ENCODE assay signal across 10 cellular contexts in genomic region chr5:96881511-96882115, GRCh38. TPM values are rescaled to one million over a fixed set of nuclear protein-coding genes. Genes with fewer than 3 reads are reported as not detected.
DNase-seq lines count a peak whose midpoint lies in the region; ATAC-seq, FAIRE-seq and TF ChIP-seq lines count a peak whose summit lies in the region.
"Had no signal": no experiment of that assay in that cellular context is flagged by ENCODE, and none has a peak within 500 bp of the region (broad histone marks: within the 10 kb centered on the region; RNA-seq: fewer than 3 reads in every experiment).

No MANE protein-coding gene starts in this region.

- no peak overlapping the region for H2AFZ ChIP-seq in K562 (ENCODE audit: low read depth, low read length)

- TF ChIP-seq CTCF in K562 (IDR thresholded peaks at IDR 0.05 in 2 of 3, conservative IDR thresholded peaks at IDR 0.05 in 1 of 3; ENCODE audit: insufficient read depth in 2 of 3, low read depth in 1 of 3, low read length in 3 of 3) = no peak
- TF ChIP-seq CTCF in natural killer cell (IDR thresholded peaks at IDR 0.05) = no peak

- H3K4me1 ChIP-seq in K562 (replicated peaks in 1 of 2; ENCODE audit: control insufficient read depth in 2 of 2, insufficient read depth in 2 of 2, low read length in 2 of 2) (peaks cover 0 to 30% of the 10 kb centered on the region in 2 experiments; a peak in 3 of 5 replicates), HAP-1 (no peaks in the 10 kb centered on the region; the same call in 1 of the 2 replicates)

- no peak overlapping the region for H3K4me2 ChIP-seq in K562 (ENCODE audit: insufficient read depth, low read length)

- H3K9me3 ChIP-seq in K562 (replicated peaks; ENCODE audit: control insufficient read depth, insufficient read depth, low read depth, low read length) (no peaks in the 10 kb centered on the region), HAP-1 (no peaks in the 10 kb centered on the region)

- H3K27ac Mint-ChIP-seq in natural killer cell = peak overlapping the region; percentile 27 to 71

- POLR2A ChIA-PET in K562 (lab: Yijun Ruan, JAX) = interaction anchor here (0.6 to 2.8 kb wide), 2 partner anchors 12 to 1929 kb away, joined by 3 to 7 read pairs; no protein-coding TSS in a partner anchor

- ATAC-seq in K562 (peak; percentile 48), natural killer cell (peak; percentile 34 to 47 (median 38)), HG02623 (IDR thresholded peaks at IDR 0.05; ENCODE audit: unreplicated experiment) (no peak), GM18868 (IDR thresholded peaks at IDR 0.05; ENCODE audit: unreplicated experiment) (no peak)

- H3K79me2 ChIP-seq in K562 (ENCODE audit: control insufficient read depth, insufficient read depth, low read length) = no peaks in the 10 kb centered on the region

- TF ChIP-seq RAD21 in K562 (CRISPR knock-in tag; conservative IDR thresholded peaks at IDR 0.05 in 1 of 2, IDR thresholded peaks at IDR 0.05 in 1 of 2) = 0 out of 4 replicates have a peak, but pooled peaks of 1 of the 2 experiments have one; percentile 5

- 23% methylated on average over 2 of the region's 2 CpGs for WGBS in K562 (ENCODE audit: insufficient coverage, low coverage, missing lambda C conversion rate)

- 0 out of 2 replicates have a peak, but pooled peaks have one; percentile 21 for TF ChIP-seq EP300 in K562 (IDR thresholded peaks at IDR 0.05; ENCODE audit: low read length)

- no peak overlapping the region for H3K9ac ChIP-seq in K562 (ENCODE audit: insufficient read depth in 1 of 2, low read depth in 2 of 2, low read length in 2 of 2)

- TF ChIP-seq POLR2A in K562 (conservative IDR thresholded peaks at IDR 0.05) = no peak

- peaks cover 69 to 72% of the 10 kb centered on the region in 2 donors for H3K4me1 Mint-ChIP-seq in natural killer cell

- CTCF ChIA-PET in K562 (lab: Yijun Ruan, JAX; ENCODE audit: low intra/inter-chr PET ratio) = no interaction called here

- no peaks in the 10 kb centered on the region for H3K27me3 Mint-ChIP-seq in natural killer cell (ENCODE audit: low read depth in 2 of 2)

- H3K36me3 ChIP-seq in K562 (ENCODE audit: control insufficient read depth, insufficient read depth, low read length) = no peaks in the 10 kb centered on the region
- H3K36me3 ChIP-seq in HAP-1 (replicated peaks) = no peaks in the 10 kb centered on the region

- H4K20me1 ChIP-seq in K562 (replicated peaks; ENCODE audit: control insufficient read depth, insufficient read depth, low read length) = no peaks in the 10 kb centered on the region

- intact Hi-C loops in K562 (cut with micrococcal nuclease) (no loop called here), natural killer cell (cut with micrococcal nuclease) (no loop called here)

- H3K4me3 Mint-ChIP-seq in natural killer cell = peak overlapping the region; percentile 53

- in situ Hi-C loops in K562 (cut with MboI) (no loop called here), HAP-1 (cut with MboI; ENCODE audit: low sequenced_read_pairs) (no loop called here)

- no peak overlapping the region; the same call in 2 of the 3 replicates for H3K27ac ChIP-seq in K562 (ENCODE audit: extremely low read depth, low read depth, low read length)

- H3K36me3 Mint-ChIP-seq in natural killer cell = peaks cover 22% of the 10 kb centered on the region

- DNase-seq in COLO829 (ENCODE audit: low spot score) (peak; percentile 82), M059J (ENCODE audit: low read depth) (peak; percentile 88), K562 (ENCODE audit: extremely low read depth in 1 of 4, low spot score in 3 of 4) (peak in 2 of 4 experiments; percentile 39 to 62), natural killer cell (no peak), HAP-1 (ENCODE audit: low spot score in 2 of 2) (no peak), GOT3 (lab: John Stamatoyannopoulos, UW) (no peak)
- DNase-seq: stimulated activated CD4-positive, alpha-beta T cell treated with anti-CD3 and anti-CD28 coated beads, Interleukin-4, amount 100 ng/mL, for 24 hours had no signal

- no peaks in the 10 kb centered on the region for H3K9me3 Mint-ChIP-seq in natural killer cell

- no peak for FAIRE-seq in K562 (lab: Jason Lieb, UNC)
- FAIRE-seq: islet of Langerhans had no signal

- H3K27me3 ChIP-seq in K562 (ENCODE audit: control insufficient read depth in 2 of 2, insufficient read depth in 2 of 2, low read length in 2 of 2) (no peaks in the 10 kb centered on the region), HAP-1 (ENCODE audit: low read depth) (no peaks in the 10 kb centered on the region)

- H3K4me3 ChIP-seq in K562 (no peak overlapping the region), HAP-1 (no peak overlapping the region)

- BruUV-seq in K562 (replicated peaks; lab: Mats Ljungman, UMichigan) = no TSS peak

- H3K9me1 ChIP-seq in K562 (ENCODE audit: control insufficient read depth, insufficient read depth, low read length) = no peaks in the 10 kb centered on the region

TF ChIP-seq in K562, 482 proteins besides CTCF, POLR2A, EP300 and RAD21 (continues in another document):
- TF ChIP-seq ZNF175 (CRISPR knock-in tag; IDR thresholded peaks at IDR 0.05; ENCODE audit: low read depth) (0 out of 2 replicates have a peak, but pooled peaks have one; percentile 41), MTA1 (IDR thresholded peaks at IDR 0.05; ENCODE audit: borderline replicate concordance) (no peak; the same call in 1 of the 2 replicates), RBFOX2 (IDR thresholded peaks at IDR 0.05; ENCODE audit: low read depth, low read length) (no peak), SMARCA4 (IDR thresholded peaks at IDR 0.05) (peak; percentile 80), CREM (IDR thresholded peaks at IDR 0.05; ENCODE audit: low read depth) (no peak), CREB1 (IDR thresholded peaks at IDR 0.05) (no peak), CREB1 (CRISPR knock-in tag; IDR thresholded peaks at IDR 0.05) (0 out of 2 replicates have a peak, but pooled peaks have one; percentile 30), ATF3 (IDR thresholded peaks at IDR 0.05) (peak; percentile 93), ATF3 (CRISPR knock-in tag; conservative IDR thresholded peaks at IDR 0.05) (no peak)

RNA-seq across cellular contexts. Expression of gene ERAP2, which starts 5.3 kb away (rescaled TPM):
- 103 and 104 TPM in 2 replicates for total RNA-seq in M059J (2014; rRNA removed; shearing (Covaris generic))
- 5.1 and 15.3 TPM in 2 replicates for total RNA-seq in K562 (2011; cell fraction: chromatin; rRNA removed; ENCODE audit: low replicate concordance)
- 2.8 and 5.9 TPM in 2 replicates for total RNA-seq in K562 (2011; cell fraction: nucleolus; rRNA removed)
- 6.0 and 8.9 TPM in 2 replicates for total RNA-seq in K562 (2011; cell fraction: nucleoplasm; rRNA removed)
- total RNA-seq in K562 (2014; rRNA removed) (1.7 and 2.5 TPM in 2 replicates), K562 (2014; rRNA removed; fragmentation: Illumina TruSeq; extraction: Trizol) (2.3 and 2.4 TPM in 2 replicates), K562 (2015; rRNA removed; fragmentation: Illumina TruSeq; extraction: Trizol) (2.3 and 3.0 TPM in 2 replicates), K562 (2021) (1.4 and 2.2 TPM in 2 replicates), natural killer cell (10 to 100 TPM; 41.5 to 81.8 (median 79.2) TPM)
- polyA plus RNA-seq in K562 (2011; rRNA removed) (1.9 and 2.1 TPM in 2 replicates), K562 (2014; fragmentation: Illumina TruSeq; extraction: Trizol) (1.3 TPM in 2 replicates), K562 (2014; fragmentation: Nextera tagmentation; extraction: Ambion mirVana) (1 to 10 TPM in 1 of 2 experiments, under 1 TPM in 1; 0.93 to 1.2 TPM), K562 (2014; rRNA removed) (0.27 and 4.0 TPM in 2 replicates)
- polyA plus RNA-seq in K562 (2011; cell fraction: cytosol; rRNA removed) = 0.30 and 0.72 TPM in 2 replicates
- polyA plus RNA-seq in K562 (2011; cell fraction: nucleus; rRNA removed) = 3.1 and 3.2 TPM in 2 replicates
- 0.83 and 1.8 TPM in 2 replicates for polyA plus RNA-seq in K562 (2012)
- 6.5 and 7.6 TPM in 2 replicates for polyA minus RNA-seq in K562 (2011; rRNA and poly(A)+ RNA removed)
- 0.82 and 1.6 TPM in 2 replicates for polyA minus RNA-seq in K562 (2011; cell fraction: cytosol; rRNA and poly(A)+ RNA removed)
- 7.8 and 12.4 TPM in 2 replicates for polyA minus RNA-seq in K562 (2011; cell fraction: nucleus; rRNA and poly(A)+ RNA removed)

RNA-seq across cellular contexts. Expression of gene LNPEP, which starts 54.3 kb away (rescaled TPM):
- 22.8 and 37.6 TPM in 2 replicates for total RNA-seq in M059J (2014; rRNA removed; shearing (Covaris generic))
- 36.6 and 68.1 TPM in 2 replicates for total RNA-seq in K562 (2011; cell fraction: chromatin; rRNA removed; ENCODE audit: low replicate concordance)
- 19.8 and 21.8 TPM in 2 replicates for total RNA-seq in K562 (2011; cell fraction: nucleolus; rRNA removed)
- 43.1 and 74.7 TPM in 2 replicates for total RNA-seq in K562 (2011; cell fraction: nucleoplasm; rRNA removed)
- 9.9 and 11.0 TPM in 2 replicates for total RNA-seq in K562 (2014; rRNA removed)
- 24.7 and 29.6 TPM in 2 replicates for total RNA-seq in K562 (2014; rRNA removed; fragmentation: Illumina TruSeq; extraction: Trizol)
- 24.3 and 27.9 TPM in 2 replicates for total RNA-seq in K562 (2015; rRNA removed; fragmentation: Illumina TruSeq; extraction: Trizol)
- 19.3 and 20.3 TPM in 2 replicates for total RNA-seq in K562 (2021)
- polyA plus RNA-seq in K562 (2011; rRNA removed) = 13.1 and 16.2 TPM in 2 replicates
- 3.5 and 9.1 TPM in 2 replicates for polyA plus RNA-seq in K562 (2011; cell fraction: cytosol; rRNA removed)
- 10.3 and 12.8 TPM in 2 replicates for polyA plus RNA-seq in K562 (2011; cell fraction: nucleus; rRNA removed)
- polyA plus RNA-seq in K562 (2012) = 5.9 and 6.5 TPM in 2 replicates
- polyA plus RNA-seq in K562 (2014; fragmentation: Illumina TruSeq; extraction: Trizol) = 9.5 and 11.2 TPM in 2 replicates
- 1 to 10 TPM; 2.6 to 3.2 TPM for polyA plus RNA-seq in K562 (2014; fragmentation: Nextera tagmentation; extraction: Ambion mirVana)
- polyA plus RNA-seq in K562 (2014; rRNA removed) = 9.2 and 10.0 TPM in 2 replicates
- 67.1 and 69.7 TPM in 2 replicates for polyA minus RNA-seq in K562 (2011; rRNA and poly(A)+ RNA removed)
- 25.2 and 26.1 TPM in 2 replicates for polyA minus RNA-seq in K562 (2011; cell fraction: cytosol; rRNA and poly(A)+ RNA removed)
- polyA minus RNA-seq in K562 (2011; cell fraction: nucleus; rRNA and poly(A)+ RNA removed) = 20.2 and 41.5 TPM in 2 replicates
- 100 to 1,000 TPM; 126 to 162 (median 135) TPM for total RNA-seq in natural killer cell

Comparison
In these comparisons a context has a peak if more than half of its experiments do, and no peak if none do; other contexts are left out.
1. DNase-seq: peak in COLO829 (single experiment) and M059J (single experiment); none in natural killer cell (single experiment), HAP-1 (0 of 2) and GOT3 (single experiment).
2. ATAC-seq: peak in K562 (single experiment) and natural killer cell (3 of 3); none in HG02623 (single experiment) and GM18868 (single experiment).